ENCODE assay signal across 15 cellular contexts in genomic region chr1:229108598-229109201, GRCh38.
DNase-seq lines count a peak whose midpoint lies in the region; ATAC-seq and TF ChIP-seq lines count a peak whose summit lies in the region.
"Had no signal": no experiment of that assay in that cellular context is flagged by ENCODE, and none has a peak within 500 bp of the region (broad histone marks: within the 10 kb centered on the region; RNA-seq: fewer than 3 reads in every experiment).

No MANE protein-coding gene starts in this region.

- H3K36me3 Mint-ChIP-seq in endodermal cell (ENCODE audit: low read depth), result no peaks in the 10 kb centered on the region
- no peaks in the 10 kb centered on the region for H3K36me3 Mint-ChIP-seq in endothelial cell (ENCODE audit: low read depth, unreplicated experiment)

- H3K4me1 ChIP-seq in endodermal cell (ENCODE audit: control insufficient read depth, insufficient read depth, low read length) (peaks cover 5% of the 10 kb centered on the region), mucosa of rectum (ENCODE audit: control insufficient read depth in 2 of 2, insufficient read depth in 2 of 2, low read length in 2 of 2) (peaks cover 12 to 13% of the 10 kb centered on the region in 2 donors), stomach smooth muscle (ENCODE audit: control insufficient read depth, insufficient read depth, low read length) (peaks cover 60% of the 10 kb centered on the region)

- H3K36me3 ChIP-seq in endodermal cell (ENCODE audit: control insufficient read depth, insufficient read depth, low read length) (no peaks in the 10 kb centered on the region), mucosa of rectum (ENCODE audit: control insufficient read depth in 2 of 2, insufficient read depth in 2 of 2, low read length in 2 of 2) (no peaks in the 10 kb centered on the region), stomach smooth muscle (ENCODE audit: control insufficient read depth in 2 of 2, insufficient read depth in 2 of 2, low read length in 2 of 2) (no peaks in the 10 kb centered on the region)

- TF ChIP-seq CTCF in endodermal cell (conservative IDR thresholded peaks at IDR 0.05), result peak; percentile 36
- TF ChIP-seq CTCF in GM10248 (IDR thresholded peaks at IDR 0.05; ENCODE audit: control extremely low read depth, extremely low read depth, low read depth, missing control alignments), result no peak
- TF ChIP-seq CTCF in endothelial cell (IDR thresholded peaks at IDR 0.05; ENCODE audit: unreplicated experiment), result no peak

- CTCF ChIA-PET in GM10248 (lab: Yijun Ruan, JAX), result interaction anchor here (0.9 to 1.0 kb wide), 2 partner anchors 14 to 24 kb away, joined by 3 read pairs; no protein-coding TSS in a partner anchor

- H3K27me3 ChIP-seq in endodermal cell (ENCODE audit: control insufficient read depth, insufficient read depth, low read length, poor library complexity, severe bottlenecking), result no peaks in the 10 kb centered on the region
- no peaks in the 10 kb centered on the region for H3K27me3 ChIP-seq in mucosa of rectum (ENCODE audit: control insufficient read depth in 2 of 2, insufficient read depth in 2 of 2, low read length in 2 of 2)
- H3K27me3 ChIP-seq in stomach smooth muscle (ENCODE audit: control insufficient read depth in 1 of 2, insufficient read depth in 2 of 2, low read length in 2 of 2), result no peaks in the 10 kb centered on the region

- ATAC-seq in HG02885 (IDR thresholded peaks at IDR 0.05; ENCODE audit: poor library complexity, unreplicated experiment), result no peak
- ATAC-seq: Panc1 had no signal

- H3K4me1 Mint-ChIP-seq in endodermal cell, result peaks cover 18% of the 10 kb centered on the region
- no peaks in the 10 kb centered on the region for H3K4me1 Mint-ChIP-seq in endothelial cell (ENCODE audit: unreplicated experiment)

- 82 to 85% methylated on average over 7 to 10 of the region's 10 CpGs for WGBS in endodermal cell (ENCODE audit: insufficient coverage in 1 of 2, insufficient read length in 1 of 2), 2 experiments

- DNase-seq in NCI-H2227 (lab: John Stamatoyannopoulos, UW; ENCODE audit: unreplicated experiment) (peak; percentile 58), endodermal cell (peak; percentile 65), GM10248 (ENCODE audit: extremely low spot score) (no peak), endothelial cell (ENCODE audit: low spot score) (no peak), cerebellar cortex (ENCODE audit: low spot score) (no peak)
- DNase-seq: activated CD4-positive, alpha-beta T cell treated with anti-CD3 and anti-CD28 coated beads, Interleukin-2, amount 50 U/mL, for 1 hour; stimulated activated CD8-positive, alpha-beta memory T cell treated with anti-CD3 and anti-CD28 coated beads, Interleukin-4, amount 100 ng/mL, for 48 hours had no signal

- no peak overlapping the region for H3K4me3 Mint-ChIP-seq in endodermal cell
- no peak overlapping the region for H3K4me3 Mint-ChIP-seq in endothelial cell (ENCODE audit: unreplicated experiment)
- H3K4me3 Mint-ChIP-seq: T-helper 2 cell treated with Interferon-gamma antibody and Interleukin-4, amounts not matched to agents 5 μg/mL and 100 μg/mL, for 36 hours had no signal

- peak overlapping the region; percentile 69 for H3K27ac ChIP-seq in endodermal cell (ENCODE audit: low read depth, low read length)
- peak overlapping the region; percentile 20 to 25 for H3K27ac ChIP-seq in mucosa of rectum (ENCODE audit: low read depth in 2 of 2, low read length in 2 of 2)
- H3K27ac ChIP-seq in stomach smooth muscle (ENCODE audit: low read length), result peak overlapping the region; percentile 66
- H3K27ac ChIP-seq: C4-2B, epithelial cell of prostate, HL-60 had no signal

- H3K9ac ChIP-seq in endodermal cell (ENCODE audit: extremely low read depth, low read length, poor library complexity, severe bottlenecking) (no peak overlapping the region), mucosa of rectum (ENCODE audit: low read depth in 1 of 2, low read length in 2 of 2) (peak overlapping the region in 1 of 2 donors; percentile 44), stomach smooth muscle (ENCODE audit: low read length in 2 of 2) (peak overlapping the region in 1 of 2 donors; percentile 29)

- no peak overlapping the region for H3K4me3 ChIP-seq in endodermal cell (ENCODE audit: low read length)
- no peak overlapping the region for H3K4me3 ChIP-seq in mucosa of rectum (ENCODE audit: low read length in 2 of 2)
- H3K4me3 ChIP-seq in stomach smooth muscle (ENCODE audit: low read length in 2 of 2), result no peak overlapping the region

- POLR2A ChIA-PET in GM10248 (lab: Yijun Ruan, JAX), result no interaction called here

- H3K27ac Mint-ChIP-seq in endodermal cell (no peak overlapping the region), endothelial cell (ENCODE audit: unreplicated experiment) (no peak overlapping the region)
- H3K27ac Mint-ChIP-seq: T-helper 2 cell treated with Interferon-gamma antibody and Interleukin-4, amounts not matched to agents 5 μg/mL and 100 μg/mL, for 36 hours had no signal

- no peaks in the 10 kb centered on the region for H3K27me3 Mint-ChIP-seq in endodermal cell (ENCODE audit: insufficient read depth)
- H3K27me3 Mint-ChIP-seq in endothelial cell (ENCODE audit: unreplicated experiment), result no peaks in the 10 kb centered on the region

- peaks cover 7% of the 10 kb centered on the region for H3K9me3 ChIP-seq in endodermal cell (ENCODE audit: control insufficient read depth, low read length)
- H3K9me3 ChIP-seq in mucosa of rectum (ENCODE audit: control insufficient read depth in 2 of 2, low read length in 2 of 2), result no peaks in the 10 kb centered on the region
- no peaks in the 10 kb centered on the region for H3K9me3 ChIP-seq in stomach smooth muscle (ENCODE audit: control insufficient read depth in 2 of 2, low read length in 2 of 2)

- peaks cover 2% of the 10 kb centered on the region for H3K9me3 Mint-ChIP-seq in endodermal cell
- H3K9me3 Mint-ChIP-seq in endothelial cell (ENCODE audit: unreplicated experiment), result no peaks in the 10 kb centered on the region
- H3K9me3 Mint-ChIP-seq: T-helper 2 cell treated with Interferon-gamma antibody and Interleukin-4, amounts not matched to agents 5 μg/mL and 100 μg/mL, for 36 hours had no signal

Comparison
In these comparisons a context has a peak if more than half of its experiments do, and no peak if none do; other contexts are left out.
1. DNase-seq: peak in NCI-H2227 (single experiment) and endodermal cell (single experiment); none in GM10248 (single experiment), endothelial cell (single experiment) and cerebellar cortex (single experiment).
2. Peak in every context shown above with its lines, with median percentiles within 50 percentile points of each other: H3K27ac ChIP-seq.